ENCODE assay signal across 1 cellular context in the genomic region with DNA sequence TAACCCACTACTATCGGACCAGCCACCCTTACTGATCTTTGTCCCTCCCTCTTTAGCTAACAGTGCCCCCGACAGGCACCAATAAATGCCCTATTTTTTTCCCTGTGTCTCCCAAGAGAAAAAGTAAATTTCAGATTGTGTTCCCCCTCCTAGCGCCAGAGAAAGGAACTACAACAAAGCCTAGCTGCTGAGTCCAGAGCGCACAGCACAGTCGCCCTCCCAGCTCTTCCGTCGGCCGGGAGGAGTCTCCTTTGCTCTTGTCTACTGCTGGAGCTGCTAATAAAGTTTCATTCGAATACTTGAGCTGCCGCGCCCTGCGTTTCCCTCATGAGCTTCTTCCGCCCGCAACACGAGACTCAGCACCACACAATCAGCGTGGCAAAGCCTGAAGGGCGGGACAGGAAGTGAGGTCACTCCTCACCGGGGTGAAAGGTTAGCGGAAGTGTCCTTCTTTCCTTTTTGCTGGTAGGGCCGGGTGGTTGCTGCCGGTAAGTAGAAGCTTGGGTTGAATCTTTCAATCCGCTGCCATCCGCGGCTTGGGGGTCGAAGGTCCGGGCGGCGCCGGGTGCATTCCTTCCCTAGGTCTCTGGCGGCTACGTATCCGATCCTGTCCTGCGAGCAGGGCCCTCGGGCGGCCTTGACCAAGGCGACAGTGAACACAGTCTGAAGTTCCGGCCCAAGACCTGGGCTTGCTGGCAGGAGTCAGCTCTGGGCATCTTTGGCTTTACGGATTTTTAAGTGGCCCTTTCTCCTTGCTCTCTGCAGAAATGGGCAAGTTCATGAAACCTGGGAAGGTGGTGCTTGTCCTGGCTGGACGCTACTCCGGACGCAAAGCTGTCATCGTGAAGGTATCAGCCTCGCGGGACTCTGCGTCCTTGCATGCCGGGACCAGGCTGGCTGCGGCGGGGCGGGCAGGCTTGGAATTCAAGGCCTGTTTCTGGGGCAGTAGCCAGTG.
A peak's percentile ranks its signal among the peaks of the same experiment; 100 is the strongest.
TF ChIP-seq lines count a peak whose summit lies in the region.

A gene (plus strand): TSS at position 436 of the 955 bp plus-strand sequence. CDS start 332 bp downstream, at position 768.

TF ChIP-seq in HepG2, 621 proteins besides CTCF, POLR2A, EP300 and RAD21 (continued from another document and continues in another):
- TF ChIP-seq, protein P1, sequence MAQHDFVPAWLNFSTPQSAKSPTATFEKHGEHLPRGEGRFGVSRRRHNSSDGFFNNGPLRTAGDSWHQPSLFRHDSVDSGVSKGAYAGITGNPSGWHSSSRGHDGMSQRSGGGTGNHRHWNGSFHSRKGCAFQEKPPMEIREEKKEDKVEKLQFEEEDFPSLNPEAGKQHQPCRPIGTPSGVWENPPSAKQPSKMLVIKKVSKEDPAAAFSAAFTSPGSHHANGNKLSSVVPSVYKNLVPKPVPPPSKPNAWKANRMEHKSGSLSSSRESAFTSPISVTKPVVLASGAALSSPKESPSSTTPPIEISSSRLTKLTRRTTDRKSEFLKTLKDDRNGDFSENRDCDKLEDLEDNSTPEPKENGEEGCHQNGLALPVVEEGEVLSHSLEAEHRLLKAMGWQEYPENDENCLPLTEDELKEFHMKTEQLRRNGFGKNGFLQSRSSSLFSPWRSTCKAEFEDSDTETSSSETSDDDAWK (CRISPR knock-in tag; IDR thresholded peaks at IDR 0.05) = no peak
- peak; percentile 72; the same call in 1 of the 2 replicates for TF ChIP-seq KLF15 (CRISPR knock-in tag; IDR thresholded peaks at IDR 0.05; ENCODE audit: borderline replicate concordance)
- peak; percentile 94 for TF ChIP-seq FOXJ3 (CRISPR knock-in tag; IDR thresholded peaks at IDR 0.05; ENCODE audit: borderline replicate concordance)
- TF ChIP-seq, protein P2, sequence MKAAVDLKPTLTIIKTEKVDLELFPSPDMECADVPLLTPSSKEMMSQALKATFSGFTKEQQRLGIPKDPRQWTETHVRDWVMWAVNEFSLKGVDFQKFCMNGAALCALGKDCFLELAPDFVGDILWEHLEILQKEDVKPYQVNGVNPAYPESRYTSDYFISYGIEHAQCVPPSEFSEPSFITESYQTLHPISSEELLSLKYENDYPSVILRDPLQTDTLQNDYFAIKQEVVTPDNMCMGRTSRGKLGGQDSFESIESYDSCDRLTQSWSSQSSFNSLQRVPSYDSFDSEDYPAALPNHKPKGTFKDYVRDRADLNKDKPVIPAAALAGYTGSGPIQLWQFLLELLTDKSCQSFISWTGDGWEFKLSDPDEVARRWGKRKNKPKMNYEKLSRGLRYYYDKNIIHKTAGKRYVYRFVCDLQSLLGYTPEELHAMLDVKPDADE (CRISPR knock-in tag; IDR thresholded peaks at IDR 0.05) = 0 out of 2 replicates have a peak, but pooled peaks have one; percentile 8
- peak; percentile 100 for TF ChIP-seq KLF12 (CRISPR knock-in tag; IDR thresholded peaks at IDR 0.05; ENCODE audit: borderline replicate concordance)
- TF ChIP-seq ZFP36L1 (CRISPR knock-in tag; IDR thresholded peaks at IDR 0.05) = peak; percentile 94; the same call in 1 of the 2 replicates
- TF ChIP-seq TOPORS (CRISPR knock-in tag; IDR thresholded peaks at IDR 0.05) = peak; percentile 97; the same call in 1 of the 2 replicates
- TF ChIP-seq ZNF34 (CRISPR knock-in tag; IDR thresholded peaks at IDR 0.05; ENCODE audit: borderline replicate concordance) = no peak; the same call in 1 of the 2 replicates
- TF ChIP-seq, protein P3, sequence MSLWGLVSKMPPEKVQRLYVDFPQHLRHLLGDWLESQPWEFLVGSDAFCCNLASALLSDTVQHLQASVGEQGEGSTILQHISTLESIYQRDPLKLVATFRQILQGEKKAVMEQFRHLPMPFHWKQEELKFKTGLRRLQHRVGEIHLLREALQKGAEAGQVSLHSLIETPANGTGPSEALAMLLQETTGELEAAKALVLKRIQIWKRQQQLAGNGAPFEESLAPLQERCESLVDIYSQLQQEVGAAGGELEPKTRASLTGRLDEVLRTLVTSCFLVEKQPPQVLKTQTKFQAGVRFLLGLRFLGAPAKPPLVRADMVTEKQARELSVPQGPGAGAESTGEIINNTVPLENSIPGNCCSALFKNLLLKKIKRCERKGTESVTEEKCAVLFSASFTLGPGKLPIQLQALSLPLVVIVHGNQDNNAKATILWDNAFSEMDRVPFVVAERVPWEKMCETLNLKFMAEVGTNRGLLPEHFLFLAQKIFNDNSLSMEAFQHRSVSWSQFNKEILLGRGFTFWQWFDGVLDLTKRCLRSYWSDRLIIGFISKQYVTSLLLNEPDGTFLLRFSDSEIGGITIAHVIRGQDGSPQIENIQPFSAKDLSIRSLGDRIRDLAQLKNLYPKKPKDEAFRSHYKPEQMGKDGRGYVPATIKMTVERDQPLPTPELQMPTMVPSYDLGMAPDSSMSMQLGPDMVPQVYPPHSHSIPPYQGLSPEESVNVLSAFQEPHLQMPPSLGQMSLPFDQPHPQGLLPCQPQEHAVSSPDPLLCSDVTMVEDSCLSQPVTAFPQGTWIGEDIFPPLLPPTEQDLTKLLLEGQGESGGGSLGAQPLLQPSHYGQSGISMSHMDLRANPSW (CRISPR knock-in tag; IDR thresholded peaks at IDR 0.05; ENCODE audit: borderline replicate concordance) = peak; percentile 100
- peak; percentile 98 for TF ChIP-seq GATAD2A (CRISPR knock-in tag; IDR thresholded peaks at IDR 0.05)
- TF ChIP-seq RORA (CRISPR knock-in tag; IDR thresholded peaks at IDR 0.05) = no peak
- TF ChIP-seq MAFG (CRISPR knock-in tag; IDR thresholded peaks at IDR 0.05) = no peak
- TF ChIP-seq BHLHE40 (IDR thresholded peaks at IDR 0.05; ENCODE audit: low read length) = peak; percentile 94
- TF ChIP-seq, protein P4, sequence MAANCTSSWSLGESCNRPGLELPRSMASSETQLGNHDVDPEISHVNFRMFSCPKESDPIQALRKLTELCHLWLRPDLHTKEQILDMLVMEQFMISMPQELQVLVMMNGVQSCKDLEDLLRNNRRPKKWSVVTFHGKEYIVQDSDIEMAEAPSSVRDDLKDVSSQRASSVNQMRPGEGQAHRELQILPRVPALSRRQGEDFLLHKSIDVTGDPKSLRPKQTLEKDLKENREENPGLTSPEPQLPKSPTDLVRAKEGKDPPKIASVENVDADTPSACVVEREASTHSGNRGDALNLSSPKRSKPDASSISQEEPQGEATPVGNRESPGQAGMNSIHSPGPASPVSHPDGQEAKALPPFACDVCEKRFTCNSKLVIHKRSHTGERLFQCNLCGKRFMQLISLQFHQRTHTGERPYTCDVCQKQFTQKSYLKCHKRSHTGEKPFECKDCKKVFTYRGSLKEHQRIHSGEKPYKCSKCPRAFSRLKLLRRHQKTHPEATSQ (CRISPR knock-in tag; IDR thresholded peaks at IDR 0.05; ENCODE audit: borderline replicate concordance) = peak; percentile 89; the same call in 1 of the 2 replicates
- peak; percentile 50; the same call in 1 of the 2 replicates for TF ChIP-seq ZNF589 (CRISPR knock-in tag; conservative IDR thresholded peaks at IDR 0.05)
- no peak for TF ChIP-seq PHB2 (IDR thresholded peaks at IDR 0.05; ENCODE audit: partially characterized antibody)
- TF ChIP-seq ZNF615 (CRISPR knock-in tag; IDR thresholded peaks at IDR 0.05; ENCODE audit: borderline replicate concordance) = no peak
- TF ChIP-seq, protein P5, sequence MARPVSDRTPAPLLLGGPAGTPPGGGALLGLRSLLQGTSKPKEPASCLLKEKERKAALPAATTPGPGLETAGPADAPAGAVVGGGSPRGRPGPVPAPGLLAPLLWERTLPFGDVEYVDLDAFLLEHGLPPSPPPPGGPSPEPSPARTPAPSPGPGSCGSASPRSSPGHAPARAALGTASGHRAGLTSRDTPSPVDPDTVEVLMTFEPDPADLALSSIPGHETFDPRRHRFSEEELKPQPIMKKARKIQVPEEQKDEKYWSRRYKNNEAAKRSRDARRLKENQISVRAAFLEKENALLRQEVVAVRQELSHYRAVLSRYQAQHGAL (CRISPR knock-in tag; IDR thresholded peaks at IDR 0.05; ENCODE audit: not compliant biosample characterization) = no peak
- TF ChIP-seq FOXC1 (CRISPR knock-in tag; IDR thresholded peaks at IDR 0.05; ENCODE audit: borderline replicate concordance) = peak; percentile 82
- TF ChIP-seq ZNF790 (CRISPR knock-in tag; IDR thresholded peaks at IDR 0.05; ENCODE audit: borderline replicate concordance) = peak; percentile 96
- TF ChIP-seq EZH2 (conservative IDR thresholded peaks at IDR 0.05; ENCODE audit: low read depth, low read length) = no peak
- peak; percentile 98 for TF ChIP-seq U2AF1 (optimal IDR thresholded peaks at IDR 0.05; ENCODE audit: low read depth, low read length)
- TF ChIP-seq CBX2 (IDR thresholded peaks at IDR 0.05; ENCODE audit: low read depth, low read length) = no peak
- peak; percentile 26; the same call in 1 of the 2 replicates for TF ChIP-seq CBX2 (CRISPR knock-in tag; IDR thresholded peaks at IDR 0.05; ENCODE audit: low read depth)
- TF ChIP-seq ZNF746 (CRISPR knock-in tag; IDR thresholded peaks at IDR 0.05) = peak; percentile 80
- no peak for TF ChIP-seq ZNF3 (CRISPR knock-in tag; IDR thresholded peaks at IDR 0.05)
- peak; percentile 89; the same call in 1 of the 2 replicates for TF ChIP-seq ZNF749 (CRISPR knock-in tag; IDR thresholded peaks at IDR 0.05; ENCODE audit: borderline replicate concordance)
- TF ChIP-seq ZNF10 (CRISPR knock-in tag; IDR thresholded peaks at IDR 0.05; ENCODE audit: borderline replicate concordance, low read depth) = no peak
- TF ChIP-seq YY1 (IDR thresholded peaks at IDR 0.05; ENCODE audit: insufficient read depth, insufficient replicate concordance, low read depth, low read length) = peak; percentile 82
- peak; percentile 94 for TF ChIP-seq JUN (CRISPR knock-in tag; IDR thresholded peaks at IDR 0.05)
- no peak for TF ChIP-seq SNAI1 (CRISPR knock-in tag; IDR thresholded peaks at IDR 0.05; ENCODE audit: borderline replicate concordance)
- peak; percentile 49; the same call in 1 of the 2 replicates for TF ChIP-seq ZNF644 (CRISPR knock-in tag; IDR thresholded peaks at IDR 0.05; ENCODE audit: low read depth)
- 0 out of 2 replicates have a peak, but pooled peaks have one; percentile 17 for TF ChIP-seq LCORL (IDR thresholded peaks at IDR 0.05)
- peak; percentile 89 for TF ChIP-seq LCORL (CRISPR knock-in tag; IDR thresholded peaks at IDR 0.05)
- TF ChIP-seq ZNF530 (CRISPR knock-in tag; IDR thresholded peaks at IDR 0.05; ENCODE audit: low read depth) = no peak
- TF ChIP-seq RAD51 (IDR thresholded peaks at IDR 0.05; ENCODE audit: borderline replicate concordance) = no peak
- peak; percentile 99 for TF ChIP-seq TARDBP (CRISPR knock-in tag; IDR thresholded peaks at IDR 0.05)
- TF ChIP-seq HNF4G (IDR thresholded peaks at IDR 0.05; ENCODE audit: borderline replicate concordance, low read depth, low read length) = peak; percentile 35; the same call in 1 of the 2 replicates
- peak; percentile 86 for TF ChIP-seq HNF4G (CRISPR knock-in tag; IDR thresholded peaks at IDR 0.05; ENCODE audit: borderline replicate concordance, low read depth)
- peak; percentile 78 for TF ChIP-seq ZNF775 (CRISPR knock-in tag; IDR thresholded peaks at IDR 0.05; ENCODE audit: borderline replicate concordance)
- TF ChIP-seq ZNF282 (IDR thresholded peaks at IDR 0.05; ENCODE audit: partially characterized antibody) = no peak
- TF ChIP-seq ZMAT3 (CRISPR knock-in tag; conservative IDR thresholded peaks at IDR 0.05) = peak; percentile 96
- peak; percentile 95; the same call in 1 of the 2 replicates for TF ChIP-seq GTF3A (CRISPR knock-in tag; conservative IDR thresholded peaks at IDR 0.05)
- TF ChIP-seq ZFP41 (CRISPR knock-in tag; IDR thresholded peaks at IDR 0.05; ENCODE audit: borderline replicate concordance) = 0 out of 2 replicates have a peak, but pooled peaks have one; percentile 58
- TF ChIP-seq FOXP1 (IDR thresholded peaks at IDR 0.05) = peak; percentile 91
- peak; percentile 83 for TF ChIP-seq FOXP1 (CRISPR knock-in tag; IDR thresholded peaks at IDR 0.05)
- TF ChIP-seq ARHGAP35 (CRISPR knock-in tag; IDR thresholded peaks at IDR 0.05; ENCODE audit: borderline replicate concordance) = peak; percentile 78; the same call in 1 of the 2 replicates
- TF ChIP-seq SMAD9 (CRISPR knock-in tag; IDR thresholded peaks at IDR 0.05) = no peak
- no peak for TF ChIP-seq REXO4 (CRISPR knock-in tag; IDR thresholded peaks at IDR 0.05; ENCODE audit: borderline replicate concordance)
- peak; percentile 99 for TF ChIP-seq MIXL1 (CRISPR knock-in tag; IDR thresholded peaks at IDR 0.05)
- TF ChIP-seq BCL6 (CRISPR knock-in tag; IDR thresholded peaks at IDR 0.05) = peak; percentile 88
- TF ChIP-seq ZFX (CRISPR knock-in tag; IDR thresholded peaks at IDR 0.05; ENCODE audit: low read depth) = peak; percentile 100
- peak; percentile 93; the same call in 1 of the 2 replicates for TF ChIP-seq ZFP90 (CRISPR knock-in tag; IDR thresholded peaks at IDR 0.05; ENCODE audit: borderline replicate concordance)
- TF ChIP-seq, protein P6, sequence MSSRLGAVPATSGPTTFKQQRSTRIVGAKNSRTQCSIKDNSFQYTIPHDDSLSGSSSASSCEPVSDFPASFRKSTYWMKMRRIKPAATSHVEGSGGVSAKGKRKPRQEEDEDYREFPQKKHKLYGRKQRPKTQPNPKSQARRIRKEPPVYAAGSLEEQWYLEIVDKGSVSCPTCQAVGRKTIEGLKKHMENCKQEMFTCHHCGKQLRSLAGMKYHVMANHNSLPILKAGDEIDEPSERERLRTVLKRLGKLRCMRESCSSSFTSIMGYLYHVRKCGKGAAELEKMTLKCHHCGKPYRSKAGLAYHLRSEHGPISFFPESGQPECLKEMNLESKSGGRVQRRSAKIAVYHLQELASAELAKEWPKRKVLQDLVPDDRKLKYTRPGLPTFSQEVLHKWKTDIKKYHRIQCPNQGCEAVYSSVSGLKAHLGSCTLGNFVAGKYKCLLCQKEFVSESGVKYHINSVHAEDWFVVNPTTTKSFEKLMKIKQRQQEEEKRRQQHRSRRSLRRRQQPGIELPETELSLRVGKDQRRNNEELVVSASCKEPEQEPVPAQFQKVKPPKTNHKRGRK (CRISPR knock-in tag; IDR thresholded peaks at IDR 0.05) = no peak
- TF ChIP-seq SKI (IDR thresholded peaks at IDR 0.05; ENCODE audit: partially characterized antibody) = peak; percentile 91
- TF ChIP-seq, protein P7, sequence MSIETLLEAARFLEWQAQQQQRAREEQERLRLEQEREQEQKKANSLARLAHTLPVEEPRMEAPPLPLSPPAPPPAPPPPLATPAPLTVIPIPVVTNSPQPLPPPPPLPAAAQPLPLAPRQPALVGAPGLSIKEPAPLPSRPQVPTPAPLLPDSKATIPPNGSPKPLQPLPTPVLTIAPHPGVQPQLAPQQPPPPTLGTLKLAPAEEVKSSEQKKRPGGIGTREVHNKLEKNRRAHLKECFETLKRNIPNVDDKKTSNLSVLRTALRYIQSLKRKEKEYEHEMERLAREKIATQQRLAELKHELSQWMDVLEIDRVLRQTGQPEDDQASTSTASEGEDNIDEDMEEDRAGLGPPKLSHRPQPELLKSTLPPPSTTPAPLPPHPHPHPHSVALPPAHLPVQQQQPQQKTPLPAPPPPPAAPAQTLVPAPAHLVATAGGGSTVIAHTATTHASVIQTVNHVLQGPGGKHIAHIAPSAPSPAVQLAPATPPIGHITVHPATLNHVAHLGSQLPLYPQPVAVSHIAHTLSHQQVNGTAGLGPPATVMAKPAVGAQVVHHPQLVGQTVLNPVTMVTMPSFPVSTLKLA (IDR thresholded peaks at IDR 0.05) = peak; percentile 96
- TF ChIP-seq, protein P8, sequence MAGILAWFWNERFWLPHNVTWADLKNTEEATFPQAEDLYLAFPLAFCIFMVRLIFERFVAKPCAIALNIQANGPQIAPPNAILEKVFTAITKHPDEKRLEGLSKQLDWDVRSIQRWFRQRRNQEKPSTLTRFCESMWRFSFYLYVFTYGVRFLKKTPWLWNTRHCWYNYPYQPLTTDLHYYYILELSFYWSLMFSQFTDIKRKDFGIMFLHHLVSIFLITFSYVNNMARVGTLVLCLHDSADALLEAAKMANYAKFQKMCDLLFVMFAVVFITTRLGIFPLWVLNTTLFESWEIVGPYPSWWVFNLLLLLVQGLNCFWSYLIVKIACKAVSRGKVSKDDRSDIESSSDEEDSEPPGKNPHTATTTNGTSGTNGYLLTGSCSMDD (CRISPR knock-in tag; IDR thresholded peaks at IDR 0.05) = no peak
